ENCODE assay signal across 1 cellular context in genomic region chr22:19986410-19987341, GRCh38.
TF ChIP-seq lines count a peak whose summit lies in the region.

No MANE protein-coding gene starts in this region.

TF ChIP-seq in HepG2, 621 proteins besides CTCF, POLR2A, EP300 and RAD21 (continues in another document):
- no peak for TF ChIP-seq ZNF264 (CRISPR knock-in tag; IDR thresholded peaks at IDR 0.05)
- no peak for TF ChIP-seq ZNF766 (CRISPR knock-in tag; IDR thresholded peaks at IDR 0.05; ENCODE audit: borderline replicate concordance)
- peak; percentile 50; the same call in 1 of the 2 replicates for TF ChIP-seq CENPT (CRISPR knock-in tag; IDR thresholded peaks at IDR 0.05; ENCODE audit: low read depth)
- TF ChIP-seq TBX2 (CRISPR knock-in tag; IDR thresholded peaks at IDR 0.05; ENCODE audit: borderline replicate concordance), result peak; percentile 45
- no peak; the same call in 1 of the 2 replicates for TF ChIP-seq TMF1 (CRISPR knock-in tag; IDR thresholded peaks at IDR 0.05; ENCODE audit: low read depth)
- no peak for TF ChIP-seq ZNF572 (CRISPR knock-in tag; IDR thresholded peaks at IDR 0.05)
- TF ChIP-seq JARID2 (CRISPR knock-in tag; IDR thresholded peaks at IDR 0.05; ENCODE audit: insufficient replicate concordance), result no peak
- no peak for TF ChIP-seq ZMYM4 (CRISPR knock-in tag; IDR thresholded peaks at IDR 0.05)
- TF ChIP-seq ZNF510 (CRISPR knock-in tag; IDR thresholded peaks at IDR 0.05; ENCODE audit: low read depth), result no peak
- no peak for TF ChIP-seq ZNF646 (CRISPR knock-in tag; IDR thresholded peaks at IDR 0.05)
- TF ChIP-seq ZNF496 (CRISPR knock-in tag; IDR thresholded peaks at IDR 0.05; ENCODE audit: insufficient replicate concordance), result no peak
- peak; percentile 13 to 25; a peak in 2 of 4 replicates for TF ChIP-seq HMGXB4 (CRISPR knock-in tag; IDR thresholded peaks at IDR 0.05; ENCODE audit: borderline replicate concordance in 1 of 2, low read depth in 1 of 2)
- no peak for TF ChIP-seq KMT2B (CRISPR knock-in tag; IDR thresholded peaks at IDR 0.05)
- no peak for TF ChIP-seq SOX6 (IDR thresholded peaks at IDR 0.05)
- no peak for TF ChIP-seq SOX6 (CRISPR knock-in tag; IDR thresholded peaks at IDR 0.05)
- no peak for TF ChIP-seq ZNF230 (CRISPR knock-in tag; IDR thresholded peaks at IDR 0.05)
- TF ChIP-seq ZUFSP (CRISPR knock-in tag; IDR thresholded peaks at IDR 0.05; ENCODE audit: borderline replicate concordance), result no peak
- no peak for TF ChIP-seq KAT2B (IDR thresholded peaks at IDR 0.05; ENCODE audit: borderline replicate concordance, low read depth, low read length)
- no peak for TF ChIP-seq RORA (CRISPR knock-in tag; IDR thresholded peaks at IDR 0.05)
- peak; percentile 65 for TF ChIP-seq ZFX (CRISPR knock-in tag; IDR thresholded peaks at IDR 0.05; ENCODE audit: low read depth)
- TF ChIP-seq ZNF441 (CRISPR knock-in tag; IDR thresholded peaks at IDR 0.05; ENCODE audit: borderline replicate concordance), result peak; percentile 98
- no peak for TF ChIP-seq TFE3 (CRISPR knock-in tag; IDR thresholded peaks at IDR 0.05)
- no peak for TF ChIP-seq CHD2 (IDR thresholded peaks at IDR 0.05; ENCODE audit: low read depth, low read length)
- TF ChIP-seq POGZ (CRISPR knock-in tag; IDR thresholded peaks at IDR 0.05), result no peak
- TF ChIP-seq GLMP (CRISPR knock-in tag; IDR thresholded peaks at IDR 0.05; ENCODE audit: borderline replicate concordance), result no peak
- TF ChIP-seq ZNF772 (CRISPR knock-in tag; IDR thresholded peaks at IDR 0.05), result no peak
- TF ChIP-seq HDAC2 (CRISPR knock-in tag; IDR thresholded peaks at IDR 0.05), result no peak
- TF ChIP-seq BHLHE40 (IDR thresholded peaks at IDR 0.05; ENCODE audit: low read length), result peak; percentile 52; the same call in 1 of the 2 replicates
- 0 out of 2 replicates have a peak, but pooled peaks have one; percentile 40 for TF ChIP-seq ZNF138 (CRISPR knock-in tag; IDR thresholded peaks at IDR 0.05; ENCODE audit: low read depth)
- peak; percentile 86 for TF ChIP-seq AGO2 (optimal IDR thresholded peaks at IDR 0.05; ENCODE audit: low read depth, low read length)
- no peak for TF ChIP-seq JUN (CRISPR knock-in tag; IDR thresholded peaks at IDR 0.05)
- no peak for TF ChIP-seq ZNF34 (CRISPR knock-in tag; IDR thresholded peaks at IDR 0.05; ENCODE audit: borderline replicate concordance)
- peak; percentile 49; the same call in 1 of the 2 replicates for TF ChIP-seq ZNF563 (CRISPR knock-in tag; IDR thresholded peaks at IDR 0.05)
- TF ChIP-seq MAZ (IDR thresholded peaks at IDR 0.05; ENCODE audit: borderline replicate concordance, low read depth, low read length), result peak; percentile 61; the same call in 1 of the 2 replicates
- TF ChIP-seq MAZ (CRISPR knock-in tag; IDR thresholded peaks at IDR 0.05; ENCODE audit: low read depth), result no peak; the same call in 1 of the 2 replicates
- TF ChIP-seq HBP1 (CRISPR knock-in tag; IDR thresholded peaks at IDR 0.05; ENCODE audit: low read depth), result no peak
- no peak for TF ChIP-seq AHR (CRISPR knock-in tag; IDR thresholded peaks at IDR 0.05)
- TF ChIP-seq MED1 (CRISPR knock-in tag; IDR thresholded peaks at IDR 0.05), result no peak
- no peak for TF ChIP-seq ZNF367 (CRISPR knock-in tag; IDR thresholded peaks at IDR 0.05; ENCODE audit: borderline replicate concordance)
- TF ChIP-seq MZF1 (CRISPR knock-in tag; IDR thresholded peaks at IDR 0.05; ENCODE audit: borderline replicate concordance), result no peak
- no peak; a peak in 1 of 4 replicates for TF ChIP-seq REST (IDR thresholded peaks at IDR 0.05; ENCODE audit: borderline replicate concordance in 1 of 2, low read depth in 1 of 2, low read length in 2 of 2)
- TF ChIP-seq RNF2 (conservative IDR thresholded peaks at IDR 0.05; ENCODE audit: low read depth), result peak; percentile 66; the same call in 1 of the 2 replicates
- TF ChIP-seq TARDBP (CRISPR knock-in tag; IDR thresholded peaks at IDR 0.05), result no peak
- no peak for TF ChIP-seq GPBP1L1 (CRISPR knock-in tag; IDR thresholded peaks at IDR 0.05)
- TF ChIP-seq LCORL (IDR thresholded peaks at IDR 0.05), result no peak
- no peak for TF ChIP-seq LCORL (CRISPR knock-in tag; IDR thresholded peaks at IDR 0.05)
- no peak for TF ChIP-seq PCBP1 (IDR thresholded peaks at IDR 0.05; ENCODE audit: borderline replicate concordance, low read depth, low read length)
- TF ChIP-seq BCL6 (CRISPR knock-in tag; IDR thresholded peaks at IDR 0.05), result no peak
- TF ChIP-seq ZNF615 (CRISPR knock-in tag; IDR thresholded peaks at IDR 0.05; ENCODE audit: borderline replicate concordance), result no peak
- TF ChIP-seq RCOR2 (CRISPR knock-in tag; IDR thresholded peaks at IDR 0.05), result no peak
- no peak for TF ChIP-seq SCMH1 (CRISPR knock-in tag; IDR thresholded peaks at IDR 0.05; ENCODE audit: borderline replicate concordance)
